8 cellular contexts compared by ENCODE assay signal in genomic region chr17:42531455-42532354, GRCh38. TPM values are rescaled to one million over a fixed set of nuclear protein-coding genes. Genes with fewer than 3 reads are reported as not detected.
A peak's percentile ranks its signal among the peaks of the same experiment; 100 is the strongest.
DNase-seq lines count a peak whose midpoint lies in the region; ATAC-seq and TF ChIP-seq lines count a peak whose summit lies in the region.

No MANE protein-coding gene starts in this region.

- peak overlapping the region; percentile 55; the same call in 1 of the 2 replicates for H3K4me3 ChIP-seq in PC-9
- H3K4me3 ChIP-seq in neural progenitor cell: peak overlapping the region; percentile 56
- peak overlapping the region; percentile 44 to 71 for H3K4me3 ChIP-seq in vagina

- H3K4me3 Mint-ChIP-seq in neural progenitor cell: peak overlapping the region; percentile 83

- peaks cover 36% of the 10 kb centered on the region for H3K4me1 Mint-ChIP-seq in neural progenitor cell

- POLR2A ChIA-PET in PC-9 (lab: Charles Lee; ENCODE audit: unreplicated experiment): interaction anchor here (0.6 kb wide), 3 partner anchors 11 to 292 kb away, joined by 3 to 18 read pairs (median 11); partner anchors contain the start of gene BECN1

- peaks cover 17% of the 10 kb centered on the region for H3K4me1 ChIP-seq in PC-9 (replicated peaks; ENCODE audit: insufficient read depth)
- peaks cover 9% of the 10 kb centered on the region for H3K4me1 ChIP-seq in foreskin keratinocyte
- peaks cover 7% of the 10 kb centered on the region for H3K4me1 ChIP-seq in neural progenitor cell
- H3K4me1 ChIP-seq in vagina: peaks cover 44% of the 10 kb centered on the region

- BruUV-seq in PC-9 (replicated peaks; lab: Mats Ljungman, UMichigan): no TSS peak

- no peaks in the 10 kb centered on the region for H3K9me2 ChIP-seq in PC-9 (ENCODE audit: insufficient read depth)

- no peak overlapping the region for H3K27ac ChIP-seq in PC-9
- H3K27ac ChIP-seq in foreskin keratinocyte: no peak overlapping the region
- no peak overlapping the region for H3K27ac ChIP-seq in neural progenitor cell
- peak overlapping the region; percentile 70 for H3K27ac ChIP-seq in vagina

- H3F3A ChIP-seq in PC-9 (ENCODE audit: insufficient read depth, low read depth) (peaks cover 38% of the 10 kb centered on the region; the same call in 1 of the 2 replicates), neural progenitor cell (ENCODE audit: low read depth) (peaks cover 6% of the 10 kb centered on the region)

- ATAC-seq in foreskin keratinocyte (no peak), GM19397 (IDR thresholded peaks at IDR 0.05; ENCODE audit: unreplicated experiment) (no peak)

- CTCF ChIA-PET in PC-9 (lab: Charles Lee): interaction anchor here (0.6 to 1.1 kb wide), 4 partner anchors 17 to 657 kb away, joined by 4 to 17 read pairs (median 10); partner anchors contain the start of gene IFI35

- H3K9me3 ChIP-seq in PC-9 (ENCODE audit: insufficient read depth, low read depth): no peaks in the 10 kb centered on the region
- H3K9me3 ChIP-seq in neural progenitor cell (ENCODE audit: low read depth): no peaks in the 10 kb centered on the region
- no peaks in the 10 kb centered on the region for H3K9me3 ChIP-seq in vagina

- TF ChIP-seq POLR2A in vagina (IDR thresholded peaks at IDR 0.05): peak in 1 of 2 donors; percentile 32

- H3K4me2 ChIP-seq in PC-9: peak overlapping the region; percentile 80
- peak overlapping the region; percentile 96 for H3K4me2 ChIP-seq in neural progenitor cell

- peaks cover 5% of the 10 kb centered on the region for H3K27me3 Mint-ChIP-seq in neural progenitor cell (ENCODE audit: insufficient read depth, low read depth)

- H2AFZ ChIP-seq in PC-9: peak overlapping the region; percentile 78
- peak overlapping the region; percentile 98 for H2AFZ ChIP-seq in neural progenitor cell (replicated peaks)

- intact Hi-C loops in PC-9 (cut with micrococcal nuclease; ENCODE audit: unreplicated experiment) (no loop called here), vagina (cut with DNase I) (no loop called here)

- no peak overlapping the region for H3K9ac ChIP-seq in neural progenitor cell

- peak; percentile 53; the same call in 1 of the 2 replicates for TF ChIP-seq CTCF in PC-9 (conservative IDR thresholded peaks at IDR 0.05)
- peak; percentile 56 for TF ChIP-seq CTCF in foreskin keratinocyte (conservative IDR thresholded peaks at IDR 0.05)
- TF ChIP-seq CTCF in neural progenitor cell (IDR thresholded peaks at IDR 0.05): peak; percentile 48
- peak in 1 of 3 experiments; percentile 36 for TF ChIP-seq CTCF in vagina (IDR thresholded peaks at IDR 0.05)

- H3K79me2 ChIP-seq in PC-9 (ENCODE audit: low read depth) (peaks cover 2% of the 10 kb centered on the region), neural progenitor cell (ENCODE audit: low read depth) (no peaks in the 10 kb centered on the region)

- no peaks in the 10 kb centered on the region for H3K27me3 ChIP-seq in PC-9 (ENCODE audit: insufficient read depth, low read depth)
- H3K27me3 ChIP-seq in foreskin keratinocyte: no peaks in the 10 kb centered on the region
- H3K27me3 ChIP-seq in neural progenitor cell: peaks cover 34% of the 10 kb centered on the region
- H3K27me3 ChIP-seq in vagina: no peaks in the 10 kb centered on the region

- H3K9me3 Mint-ChIP-seq in neural progenitor cell: no peaks in the 10 kb centered on the region

- H3K36me3 Mint-ChIP-seq in neural progenitor cell: no peaks in the 10 kb centered on the region

- H4K20me1 ChIP-seq in PC-9 (ENCODE audit: insufficient read depth) (no peaks in the 10 kb centered on the region), neural progenitor cell (ENCODE audit: low read depth) (no peaks in the 10 kb centered on the region)

- no peak overlapping the region for H3K27ac Mint-ChIP-seq in neural progenitor cell

- H3K36me3 ChIP-seq in PC-9 (ENCODE audit: low read depth) (no peaks in the 10 kb centered on the region), neural progenitor cell (no peaks in the 10 kb centered on the region), vagina (no peaks in the 10 kb centered on the region)

- DNase-seq in C1 segment of cervical spinal cord (lab: John Stamatoyannopoulos, UW): peak in 9 of 14 donors; percentile 14 to 68 (median 36)
- DNase-seq in HCEC 1CT: peak; percentile 66
- DNase-seq in PC-9: peak in 1 of 2 experiments; percentile 55
- DNase-seq in activated gamma-delta T cell (lab: John Stamatoyannopoulos, UW): peak; percentile 56
- no peak for DNase-seq in foreskin keratinocyte
- peak; percentile 87 for DNase-seq in neural progenitor cell (ENCODE audit: low spot score)
- DNase-seq in vagina (ENCODE audit: extremely low spot score in 2 of 2): no peak

RNA-seq across cellular contexts. Expression of gene NAGLU, which starts 4.3 kb away (rescaled TPM):
- total RNA-seq in PC-9 (2021): 18.2 and 20.6 TPM in 2 replicates
- total RNA-seq in foreskin keratinocyte: 13.9 and 14.2 TPM in 2 replicates
- 16.5 and 18.3 TPM in 2 replicates for polyA plus RNA-seq in foreskin keratinocyte
- total RNA-seq in neural progenitor cell (ENCODE audit: low replicate concordance): 6.2 and 24.7 TPM in 2 replicates
- 24.6 TPM for total RNA-seq in vagina

RNA-seq across cellular contexts. Expression of gene HSD17B1, which starts 21.0 kb away (rescaled TPM):
- total RNA-seq in PC-9 (2021) (0.90 and 1.3 TPM in 2 replicates), foreskin keratinocyte (6.4 and 6.5 TPM in 2 replicates), neural progenitor cell (ENCODE audit: low replicate concordance) (2.2 and 2.6 TPM in 2 replicates), vagina (2.0 TPM)
- 9.6 and 10.7 TPM in 2 replicates for polyA plus RNA-seq in foreskin keratinocyte

RNA-seq across cellular contexts. Expression of gene COASY, which starts 30.2 kb away (rescaled TPM):
- total RNA-seq in PC-9 (2021) (133 and 152 TPM in 2 replicates), foreskin keratinocyte (69.9 and 80.9 TPM in 2 replicates), neural progenitor cell (ENCODE audit: low replicate concordance) (6.1 and 21.6 TPM in 2 replicates), vagina (24.8 TPM)
- 89.2 and 98.4 TPM in 2 replicates for polyA plus RNA-seq in foreskin keratinocyte

RNA-seq across cellular contexts. Expression of gene MLX, which starts 35.2 kb away (rescaled TPM):
- total RNA-seq in PC-9 (2021) (20.0 and 26.0 TPM in 2 replicates), foreskin keratinocyte (34.8 and 41.2 TPM in 2 replicates), neural progenitor cell (ENCODE audit: low replicate concordance) (15.8 and 21.3 TPM in 2 replicates), vagina (33.9 TPM)
- 44.8 and 51.6 TPM in 2 replicates for polyA plus RNA-seq in foreskin keratinocyte

RNA-seq across cellular contexts. Expression of gene PSMC3IP, which starts 45.8 kb away (rescaled TPM):
- total RNA-seq in PC-9 (2021) (10.2 and 13.4 TPM in 2 replicates), foreskin keratinocyte (14.8 and 20.6 TPM in 2 replicates), neural progenitor cell (ENCODE audit: low replicate concordance) (22.8 and 23.7 TPM in 2 replicates), vagina (0.98 TPM)
- polyA plus RNA-seq in foreskin keratinocyte: 17.0 and 23.6 TPM in 2 replicates

Comparison
In these comparisons a context has a peak if more than half of its experiments do, and no peak if none do; other contexts are left out.
1. DNase-seq: peak in C1 segment of cervical spinal cord (9 of 14), HCEC 1CT (single experiment), activated gamma-delta T cell (single experiment) and neural progenitor cell (single experiment); none in foreskin keratinocyte (0 of 2) and vagina (0 of 2).
2. Peak in every context shown above with its lines, with median percentiles within 50 percentile points of each other: H3K4me3 ChIP-seq.